ENCODE assay signal across 8 cellular contexts in the genomic region with DNA sequence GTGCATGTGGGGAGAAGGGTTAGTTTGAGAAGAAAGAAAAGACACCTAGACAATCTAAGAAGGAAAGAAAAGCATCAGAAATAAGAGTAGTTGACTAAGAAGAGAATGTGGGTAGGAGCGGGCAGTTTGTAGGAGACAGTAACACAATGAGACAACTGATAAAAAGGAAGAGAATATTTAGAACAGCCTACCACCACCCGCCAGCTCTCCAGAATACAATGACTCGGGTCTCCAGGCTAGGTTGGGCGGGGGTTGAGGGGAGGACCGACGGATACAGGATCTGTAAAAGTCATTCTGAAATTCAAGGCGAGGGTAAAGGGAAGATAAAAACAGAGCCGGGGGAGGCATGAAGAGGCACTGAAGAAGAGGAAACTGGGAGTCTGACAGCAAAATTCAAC. TPM values are rescaled to one million over a fixed set of nuclear protein-coding genes. Genes with fewer than 3 reads are reported as not detected.
A peak's percentile ranks its signal among the peaks of the same experiment; 100 is the strongest.
DNase-seq lines count a peak whose midpoint lies in the region; ATAC-seq and TF ChIP-seq lines count a peak whose summit lies in the region.

No MANE protein-coding gene starts in this region.

- H3K27ac ChIP-seq in right atrium auricular region (peak overlapping the region; percentile 97 to 98), skeletal muscle tissue (ENCODE audit: low read depth, low read length) (peak overlapping the region; percentile 99)

- H3K4me1 Mint-ChIP-seq in activated naive CD4-positive, alpha-beta T cell treated with anti-CD3 and anti-CD28 coated beads, Interleukin-2, amount 10 ng/mL, durations not matched to agents 7 days and 5 days, result peaks cover 41% of the 10 kb centered on the region

- peak overlapping the region; percentile 98 for H3K27ac Mint-ChIP-seq in activated naive CD4-positive, alpha-beta T cell treated with anti-CD3 and anti-CD28 coated beads, Interleukin-2, amount 10 ng/mL, durations not matched to agents 7 days and 5 days

- peak overlapping the region; percentile 78 to 82 for H3K4me3 ChIP-seq in right atrium auricular region
- peak overlapping the region; percentile 96 to 99 (median 99) for H3K4me3 ChIP-seq in skeletal muscle tissue (ENCODE audit: low read length in 3 of 3)

- TF ChIP-seq CTCF in right atrium auricular region (IDR thresholded peaks at IDR 0.05), result no peak

- no peak for TF ChIP-seq POLR2A in GM18505 (IDR thresholded peaks at IDR 0.05; ENCODE audit: borderline replicate concordance, extremely low read depth, insufficient read depth, insufficient read length)

- peaks cover 24% of the 10 kb centered on the region for H3K36me3 ChIP-seq in right atrium auricular region
- H3K36me3 ChIP-seq in skeletal muscle tissue (ENCODE audit: control insufficient read depth in 3 of 3, insufficient read depth in 3 of 3, low read length in 3 of 3), result peaks cover 15 to 22% (median 20%) of the 10 kb centered on the region in 3 donors

- peak overlapping the region; percentile 97 to 99 (median 99) for H3K9ac ChIP-seq in skeletal muscle tissue (ENCODE audit: low read depth in 1 of 3, low read length in 3 of 3)

- no peaks in the 10 kb centered on the region for H3K27me3 ChIP-seq in right atrium auricular region
- H3K27me3 ChIP-seq in skeletal muscle tissue (ENCODE audit: control insufficient read depth in 3 of 3, insufficient read depth in 3 of 3, low read length in 3 of 3), result no peaks in the 10 kb centered on the region

- CTCF ChIA-PET in activated naive CD4-positive, alpha-beta T cell treated with anti-CD3 and anti-CD28 coated beads, Interleukin-2, amount 10 ng/mL, durations not matched to agents 7 days and 5 days (lab: Charles Lee), result interaction anchor here (1.4 to 1.7 kb wide), 2 partner anchors 24 to 67 kb away, joined by 5 read pairs; no protein-coding TSS in a partner anchor

- H3K4me1 ChIP-seq in right atrium auricular region (peaks cover 0 to 22% of the 10 kb centered on the region in 2 donors), skeletal muscle tissue (ENCODE audit: control insufficient read depth in 3 of 3, insufficient read depth in 3 of 3, low read length in 3 of 3) (peaks cover 17 to 32% (median 18%) of the 10 kb centered on the region in 3 donors)

- H3K27me3 Mint-ChIP-seq in activated naive CD4-positive, alpha-beta T cell treated with anti-CD3 and anti-CD28 coated beads, Interleukin-2, amount 10 ng/mL, durations not matched to agents 7 days and 5 days, result peaks cover 13% of the 10 kb centered on the region

- DNase-seq in stimulated activated naive CD4-positive, alpha-beta T cell treated with Interleukin-2 at 50 U/mL for 16 hours (lab: John Stamatoyannopoulos, UW), result peak; percentile 35
- no peak for DNase-seq in stimulated activated naive CD4-positive, alpha-beta T cell (lab: John Stamatoyannopoulos, UW)
- no peak for DNase-seq in activated naive CD4-positive, alpha-beta T cell treated with anti-CD3 and anti-CD28 coated beads, Interleukin-2, amount 10 ng/mL, durations not matched to agents 7 days and 5 days
- no peak for DNase-seq in right atrium auricular region (ENCODE audit: low spot score)
- no peak for DNase-seq in NCI-H2227 treated with DMSO at 0.1 percent for 48 hours (lab: John Stamatoyannopoulos, UW)

- H3K36me3 Mint-ChIP-seq in activated naive CD4-positive, alpha-beta T cell treated with anti-CD3 and anti-CD28 coated beads, Interleukin-2, amount 10 ng/mL, durations not matched to agents 7 days and 5 days, result peaks cover 22% of the 10 kb centered on the region

- H3K4me3 Mint-ChIP-seq in activated naive CD4-positive, alpha-beta T cell treated with anti-CD3 and anti-CD28 coated beads, Interleukin-2, amount 10 ng/mL, durations not matched to agents 7 days and 5 days, result peak overlapping the region; percentile 96

- H3K9me3 Mint-ChIP-seq in activated naive CD4-positive, alpha-beta T cell treated with anti-CD3 and anti-CD28 coated beads, Interleukin-2, amount 10 ng/mL, durations not matched to agents 7 days and 5 days, result no peaks in the 10 kb centered on the region

- no peaks in the 10 kb centered on the region for H3K9me3 ChIP-seq in right atrium auricular region
- H3K9me3 ChIP-seq in skeletal muscle tissue (ENCODE audit: control insufficient read depth in 3 of 3, low read length in 3 of 3), result no peaks in the 10 kb centered on the region

- ATAC-seq in HG02623 (IDR thresholded peaks at IDR 0.05; ENCODE audit: unreplicated experiment) (no peak), GM18505 (IDR thresholded peaks at IDR 0.05; ENCODE audit: unreplicated experiment) (no peak)

RNA-seq across cellular contexts. Expression of gene ABHD16A, which starts 0.7 kb away (rescaled TPM):
- total RNA-seq in right atrium auricular region, result 10 to 100 TPM; 22.7 to 29.4 TPM
- total RNA-seq in skeletal muscle tissue, result 50.1 TPM

RNA-seq across cellular contexts. Expression of gene LY6G6F, which starts 4.2 kb away (rescaled TPM):
- total RNA-seq in right atrium auricular region, result not detected
- not detected for total RNA-seq in skeletal muscle tissue

RNA-seq across cellular contexts. Expression of gene LY6G6D, which starts 12.7 kb away (rescaled TPM):
- total RNA-seq in right atrium auricular region (not detected), skeletal muscle tissue (not detected)

RNA-seq across cellular contexts. Expression of gene LY6G6C, which starts 19.1 kb away (rescaled TPM):
- total RNA-seq in right atrium auricular region, result 1 to 10 TPM in 1 of 2 donors, not detected in 1; 1.3 TPM
- not detected for total RNA-seq in skeletal muscle tissue

RNA-seq across cellular contexts. Expression of gene MPIG6B, which starts 20.8 kb away (rescaled TPM):
- total RNA-seq in right atrium auricular region (under 1 TPM in 1 of 2 donors, not detected in 1; 0.55 TPM), skeletal muscle tissue (0.52 TPM)
